19 cellular contexts compared by ENCODE assay signal in genomic region chr14:97620071-97620470, GRCh38.
DNase-seq lines count a peak whose midpoint lies in the region; ATAC-seq and TF ChIP-seq lines count a peak whose summit lies in the region.
"Had no signal": no experiment of that assay in that cellular context is flagged by ENCODE, and none has a peak within 500 bp of the region (broad histone marks: within the 10 kb centered on the region; RNA-seq: fewer than 3 reads in every experiment).

No MANE protein-coding gene starts in this region.

- no peak for TF ChIP-seq CTCF in MM.1S (IDR thresholded peaks at IDR 0.05; ENCODE audit: low read length)
- no peak for TF ChIP-seq CTCF in parathyroid adenoma (IDR thresholded peaks at IDR 0.05)
- no peak for TF ChIP-seq CTCF in Caco-2 (IDR thresholded peaks at IDR 0.05; ENCODE audit: insufficient read depth in 1 of 2, low read depth in 1 of 2, low read length in 1 of 2, severe bottlenecking in 1 of 2, unreplicated experiment in 1 of 2)

- H3K4me2 ChIP-seq in MM.1S (ENCODE audit: low read depth, low read length) (peak overlapping the region; percentile 28; the same call in 1 of the 2 replicates), parathyroid adenoma (ENCODE audit: low read length) (no peak overlapping the region)

- H2AFZ ChIP-seq in MM.1S (ENCODE audit: low read length) (no peak overlapping the region), parathyroid adenoma (peak overlapping the region; percentile 34)

- H3K9ac ChIP-seq in MM.1S (ENCODE audit: low read length) (no peak overlapping the region), parathyroid adenoma (no peak overlapping the region)

- no peaks in the 10 kb centered on the region for H3K9me2 ChIP-seq in MM.1S (replicated peaks; ENCODE audit: insufficient read depth, low read length)

- H3K27me3 ChIP-seq in MM.1S (replicated peaks; ENCODE audit: insufficient read depth, low read length) = no peaks in the 10 kb centered on the region
- no peaks in the 10 kb centered on the region for H3K27me3 ChIP-seq in parathyroid adenoma (ENCODE audit: control insufficient read depth, insufficient read depth, low read length)
- H3K27me3 ChIP-seq in Caco-2 (replicated peaks; ENCODE audit: control insufficient read depth, insufficient read depth, low read length) = no peaks in the 10 kb centered on the region
- H3K27me3 ChIP-seq: colonic mucosa had no signal

- H3K27ac ChIP-seq in MM.1S (ENCODE audit: low read length) (no peak overlapping the region), parathyroid adenoma (no peak overlapping the region)
- H3K27ac ChIP-seq: colonic mucosa had no signal

- H3K27me3 Mint-ChIP-seq in activated CD8-positive, alpha-beta memory T cell treated with anti-CD3 and anti-CD28 coated beads, Interleukin-2, amount 10 ng/mL, durations not matched to agents 7 days and 5 days = no peaks in the 10 kb centered on the region
- H3K27me3 Mint-ChIP-seq in activated naive CD8-positive, alpha-beta T cell treated with anti-CD3 and anti-CD28 coated beads for 36 hours = no peaks in the 10 kb centered on the region
- peaks cover 6% of the 10 kb centered on the region for H3K27me3 Mint-ChIP-seq in Caco-2 (ENCODE audit: insufficient read depth, unreplicated experiment)

- POLR2A ChIA-PET in Caco-2 (lab: Charles Lee) = no interaction called here

- BruUV-seq in Caco-2 (replicated peaks; lab: Mats Ljungman, UMichigan) = no TSS peak

- H4K20me1 ChIP-seq in MM.1S (ENCODE audit: insufficient read depth, low read length) = no peaks in the 10 kb centered on the region

- H3K79me2 ChIP-seq in MM.1S (ENCODE audit: low read length) (no peaks in the 10 kb centered on the region), parathyroid adenoma (no peaks in the 10 kb centered on the region)

- peaks cover 28% of the 10 kb centered on the region for H3K36me3 Mint-ChIP-seq in activated CD8-positive, alpha-beta memory T cell treated with anti-CD3 and anti-CD28 coated beads, Interleukin-2, amount 10 ng/mL, durations not matched to agents 7 days and 5 days
- H3K36me3 Mint-ChIP-seq in activated naive CD8-positive, alpha-beta T cell treated with anti-CD3 and anti-CD28 coated beads for 36 hours = peaks cover 9% of the 10 kb centered on the region
- no peaks in the 10 kb centered on the region for H3K36me3 Mint-ChIP-seq in Caco-2 (ENCODE audit: insufficient read depth, unreplicated experiment)

- peaks cover 40% of the 10 kb centered on the region for H3K4me1 Mint-ChIP-seq in activated CD8-positive, alpha-beta memory T cell treated with anti-CD3 and anti-CD28 coated beads, Interleukin-2, amount 10 ng/mL, durations not matched to agents 7 days and 5 days
- H3K4me1 Mint-ChIP-seq in activated naive CD8-positive, alpha-beta T cell treated with anti-CD3 and anti-CD28 coated beads for 36 hours = peaks cover 40% of the 10 kb centered on the region
- no peaks in the 10 kb centered on the region for H3K4me1 Mint-ChIP-seq in Caco-2 (ENCODE audit: low read depth, unreplicated experiment)

- peak overlapping the region; percentile 96 for H3K27ac Mint-ChIP-seq in activated CD8-positive, alpha-beta memory T cell treated with anti-CD3 and anti-CD28 coated beads, Interleukin-2, amount 10 ng/mL, durations not matched to agents 7 days and 5 days
- peak overlapping the region; percentile 91 for H3K27ac Mint-ChIP-seq in activated naive CD8-positive, alpha-beta T cell treated with anti-CD3 and anti-CD28 coated beads for 36 hours
- no peak overlapping the region for H3K27ac Mint-ChIP-seq in Caco-2 (ENCODE audit: unreplicated experiment)

- CTCF ChIA-PET in activated CD8-positive, alpha-beta memory T cell treated with anti-CD3 and anti-CD28 coated beads, Interleukin-2, amount 10 ng/mL, durations not matched to agents 7 days and 5 days (lab: Charles Lee) = interaction anchor here (1.5 to 2.0 kb wide), 2 partner anchors 9 kb away, joined by 3 to 4 read pairs; no protein-coding TSS in a partner anchor
- CTCF ChIA-PET in Caco-2 (lab: Charles Lee) = no interaction called here

- H3K36me3 ChIP-seq in MM.1S (replicated peaks; ENCODE audit: insufficient read depth, low read length) (no peaks in the 10 kb centered on the region), parathyroid adenoma (ENCODE audit: control insufficient read depth, insufficient read depth, low read length) (no peaks in the 10 kb centered on the region), Caco-2 (ENCODE audit: control insufficient read depth, insufficient read depth, low read length) (no peaks in the 10 kb centered on the region)
- H3K36me3 ChIP-seq: colonic mucosa had no signal

- intact Hi-C loops in Caco-2 (cut with micrococcal nuclease; ENCODE audit: unreplicated experiment) = no loop called here

- peaks cover 11% of the 10 kb centered on the region for H3K9me3 Mint-ChIP-seq in activated CD8-positive, alpha-beta memory T cell treated with anti-CD3 and anti-CD28 coated beads, Interleukin-2, amount 10 ng/mL, durations not matched to agents 7 days and 5 days (ENCODE audit: low read depth)
- H3K9me3 Mint-ChIP-seq in activated naive CD8-positive, alpha-beta T cell treated with anti-CD3 and anti-CD28 coated beads for 36 hours = peaks cover 12% of the 10 kb centered on the region
- peaks cover 7% of the 10 kb centered on the region for H3K9me3 Mint-ChIP-seq in Caco-2 (ENCODE audit: unreplicated experiment)

- no peaks in the 10 kb centered on the region for H3K4me1 ChIP-seq in MM.1S (ENCODE audit: low read length)
- no peaks in the 10 kb centered on the region for H3K4me1 ChIP-seq in parathyroid adenoma
- H3K4me1 ChIP-seq in Caco-2 = no peaks in the 10 kb centered on the region
- H3K4me1 ChIP-seq: colonic mucosa had no signal

- H3K4me3 ChIP-seq in MM.1S (ENCODE audit: low read length) = no peak overlapping the region
- H3K4me3 ChIP-seq in parathyroid adenoma (ENCODE audit: low read depth, low read length) = no peak overlapping the region
- no peak overlapping the region for H3K4me3 ChIP-seq in Caco-2 (ENCODE audit: low read depth, low read length)
- H3K4me3 ChIP-seq: colonic mucosa had no signal

- no peaks in the 10 kb centered on the region for H3F3A ChIP-seq in MM.1S (ENCODE audit: insufficient read depth, low read length)

- H3K9me3 ChIP-seq in MM.1S (replicated peaks; ENCODE audit: insufficient read depth, low read length) (no peaks in the 10 kb centered on the region), parathyroid adenoma (ENCODE audit: control insufficient read depth, low read length) (no peaks in the 10 kb centered on the region), Caco-2 (no peaks in the 10 kb centered on the region)
- H3K9me3 ChIP-seq: colonic mucosa had no signal

- H3K4me3 Mint-ChIP-seq in activated CD8-positive, alpha-beta memory T cell treated with anti-CD3 and anti-CD28 coated beads, Interleukin-2, amount 10 ng/mL, durations not matched to agents 7 days and 5 days = peak overlapping the region; percentile 74
- H3K4me3 Mint-ChIP-seq in activated naive CD8-positive, alpha-beta T cell treated with anti-CD3 and anti-CD28 coated beads for 36 hours = peak overlapping the region; percentile 79
- H3K4me3 Mint-ChIP-seq in Caco-2 (ENCODE audit: unreplicated experiment) = no peak overlapping the region

- peak; percentile 13 for ATAC-seq in activated CD8-positive, alpha-beta memory T cell treated with anti-CD3 and anti-CD28 coated beads, Interleukin-2, amount 10 ng/mL, durations not matched to agents 7 days and 5 days
- no peak for ATAC-seq in GM21825 (IDR thresholded peaks at IDR 0.05; ENCODE audit: unreplicated experiment)
- no peak for ATAC-seq in GM18867 (IDR thresholded peaks at IDR 0.05; ENCODE audit: unreplicated experiment)

- DNase-seq in activated CD8-positive, alpha-beta memory T cell treated with anti-CD3 and anti-CD28 coated beads, Interleukin-2, amount 10 ng/mL, durations not matched to agents 7 days and 5 days = no peak
- DNase-seq in activated CD8-positive, alpha-beta memory T cell treated with anti-CD3 and anti-CD28 coated beads, Interleukin-2, amount 50 U/mL, for 48 hours = no peak
- DNase-seq in MM.1S (no peak), Caco-2 (no peak)
- no peak for DNase-seq in activated naive CD8-positive, alpha-beta T cell treated with anti-CD3 and anti-CD28 coated beads for 36 hours
- DNase-seq: ACHN; activated CD4-positive, CD25-positive, alpha-beta regulatory T cell treated with anti-CD3 and anti-CD28 coated beads, Interleukin-2, amount 50 U/mL, for 72 hours; colonic mucosa; EL; foreskin melanocyte; mesenchymal stem cell; NCI-H2029 treated with DMSO at 0.1 percent for 48 hours; NCI-H524 treated with DMSO at 0.1 percent for 48 hours; stimulated activated CD4-positive, alpha-beta T cell treated with anti-CD3 and anti-CD28 coated beads, Interleukin-12 subunit alpha, Interleukin-12 subunit beta, amount 100 ng/mL, for 4 hours; stimulated activated naive CD4-positive, alpha-beta T cell treated with Interleukin-2 at 50 U/mL for 16 hours; T-helper 9 cell had no signal
